ENCODE assay signal across 8 cellular contexts in the genomic region with DNA sequence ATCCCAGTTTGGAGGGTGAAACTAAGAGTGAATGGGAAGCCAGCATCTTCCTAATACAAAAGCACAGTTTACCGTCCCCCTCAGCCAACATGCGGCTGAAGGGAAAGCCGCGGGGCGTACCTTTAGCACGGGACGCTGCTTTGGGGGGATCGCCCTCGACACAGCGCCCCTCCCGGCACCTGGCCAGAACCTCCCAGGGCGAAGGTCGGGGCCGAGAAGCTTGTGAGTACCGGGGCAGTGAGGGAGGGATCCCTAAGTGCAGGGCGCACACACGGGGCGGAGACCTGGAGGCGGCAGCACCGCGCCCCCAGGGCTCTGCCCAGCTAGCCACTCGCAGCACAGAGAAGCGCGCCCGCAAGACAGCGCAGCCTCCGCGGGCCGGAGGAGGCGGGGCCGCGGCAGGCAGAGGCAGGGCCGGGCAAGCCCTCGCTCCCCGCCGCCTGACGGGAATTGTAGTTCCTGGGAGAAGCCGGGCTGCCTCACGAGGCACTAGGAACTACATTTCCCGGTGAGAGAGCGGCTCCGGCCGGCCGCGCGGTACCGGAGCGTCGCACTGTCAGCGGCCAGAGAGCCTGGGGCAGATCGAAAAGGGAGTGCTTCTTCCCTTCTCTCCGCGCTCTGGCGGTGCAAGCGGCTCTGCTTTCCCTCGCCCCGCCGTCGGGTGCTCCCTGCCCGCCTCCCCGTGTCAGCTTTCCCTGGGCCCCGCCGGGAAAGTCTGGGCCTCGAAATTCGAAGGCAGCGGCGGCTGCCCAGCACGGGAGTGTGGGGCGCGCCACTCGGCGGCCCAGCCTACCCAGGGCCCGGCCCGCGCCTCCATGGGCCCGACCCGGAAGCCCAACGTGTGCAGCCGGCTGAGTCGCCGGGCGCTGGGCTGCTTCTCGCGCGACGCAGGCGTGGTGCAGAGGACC. TPM values are rescaled to one million over a fixed set of nuclear protein-coding genes. Genes with fewer than 3 reads are reported as not detected.
DNase-seq lines count a peak whose midpoint lies in the region; ATAC-seq and TF ChIP-seq lines count a peak whose summit lies in the region.

A gene with protein sequence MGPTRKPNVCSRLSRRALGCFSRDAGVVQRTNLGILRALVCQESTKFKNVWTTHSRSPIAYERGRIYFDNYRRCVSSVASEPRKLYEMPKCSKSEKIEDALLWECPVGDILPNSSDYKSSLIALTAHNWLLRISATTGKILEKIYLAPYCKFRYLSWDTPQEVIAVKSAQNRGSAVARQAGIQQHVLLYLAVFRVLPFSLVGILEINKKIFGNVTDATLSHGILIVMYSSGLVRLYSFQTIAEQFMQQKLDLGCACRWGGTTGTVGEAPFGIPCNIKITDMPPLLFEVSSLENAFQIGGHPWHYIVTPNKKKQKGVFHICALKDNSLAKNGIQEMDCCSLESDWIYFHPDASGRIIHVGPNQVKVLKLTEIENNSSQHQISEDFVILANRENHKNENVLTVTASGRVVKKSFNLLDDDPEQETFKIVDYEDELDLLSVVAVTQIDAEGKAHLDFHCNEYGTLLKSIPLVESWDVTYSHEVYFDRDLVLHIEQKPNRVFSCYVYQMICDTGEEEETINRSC (plus strand): TSS at position 464 of the 908 bp plus-strand sequence. CDS start 352 bp downstream, at position 816.
A gene with protein sequence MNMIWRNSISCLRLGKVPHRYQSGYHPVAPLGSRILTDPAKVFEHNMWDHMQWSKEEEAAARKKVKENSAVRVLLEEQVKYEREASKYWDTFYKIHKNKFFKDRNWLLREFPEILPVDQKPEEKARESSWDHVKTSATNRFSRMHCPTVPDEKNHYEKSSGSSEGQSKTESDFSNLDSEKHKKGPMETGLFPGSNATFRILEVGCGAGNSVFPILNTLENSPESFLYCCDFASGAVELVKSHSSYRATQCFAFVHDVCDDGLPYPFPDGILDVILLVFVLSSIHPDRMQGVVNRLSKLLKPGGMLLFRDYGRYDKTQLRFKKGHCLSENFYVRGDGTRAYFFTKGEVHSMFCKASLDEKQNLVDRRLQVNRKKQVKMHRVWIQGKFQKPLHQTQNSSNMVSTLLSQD (minus strand): TSS at position 228 of the 908 bp plus-strand sequence. CDS start 41,805 bp downstream, outside the sequence.

- peak within 1 kb of the TSS; percentile 95 for H3K4me2 ChIP-seq in SU-DHL-6 (ENCODE audit: low read depth, low read length, poor library complexity, severe bottlenecking)
- H3K4me2 ChIP-seq in parathyroid adenoma (ENCODE audit: low read length), result peak within 1 kb of the TSS; percentile 95

- no peaks in the 10 kb centered on the region for H4K20me1 ChIP-seq in SU-DHL-6 (ENCODE audit: low read depth, low read length)

- TF ChIP-seq EP300 in tibial nerve (IDR thresholded peaks at IDR 0.05), result peak; percentile 47 to 91

- TF ChIP-seq CTCF in GM12872 (IDR thresholded peaks at IDR 0.05; ENCODE audit: insufficient read depth, low read depth, low read length) (peak; percentile 71), SU-DHL-6 (IDR thresholded peaks at IDR 0.05; ENCODE audit: insufficient read depth, low read length, poor library complexity, severe bottlenecking) (peak; percentile 90), parathyroid adenoma (IDR thresholded peaks at IDR 0.05) (peak; percentile 45), tibial nerve (IDR thresholded peaks at IDR 0.05) (peak in 4 of 5 experiments; percentile 20 to 57 (median 36))

- peak; percentile 92 for DNase-seq in NCI-H1105 (lab: John Stamatoyannopoulos, UW)
- peak; percentile 89 for DNase-seq in activated naive CD8-positive, alpha-beta T cell treated with anti-CD3 and anti-CD28 coated beads, Interleukin-2, amount 50 U/mL, for 16 hours (ENCODE audit: low read depth, low spot score)
- peak; percentile 97 for DNase-seq in Right ventricle myocardium superior
- DNase-seq in tibial nerve (ENCODE audit: low spot score in 2 of 2), result peak; percentile 85 to 87

- H3K27me3 ChIP-seq in SU-DHL-6 (ENCODE audit: low read length) (no peaks in the 10 kb centered on the region), parathyroid adenoma (ENCODE audit: control insufficient read depth, insufficient read depth, low read length) (no peaks in the 10 kb centered on the region), tibial nerve (no peaks in the 10 kb centered on the region)

- H3K4me1 ChIP-seq in parathyroid adenoma (peaks cover 2% of the 10 kb centered on the region), tibial nerve (peaks cover 0 to 24% (median 8%) of the 10 kb centered on the region in 4 donors)

- ATAC-seq in HG02642 (IDR thresholded peaks at IDR 0.05; ENCODE audit: poor library complexity, unreplicated experiment), result peak; percentile 89
- ATAC-seq in Right ventricle myocardium superior (ENCODE audit: poor library complexity), result peak; percentile 99

- H3K27ac ChIP-seq in SU-DHL-6 (ENCODE audit: low read depth, low read length) (peak within 1 kb of the TSS; percentile 93), parathyroid adenoma (peak within 1 kb of the TSS; percentile 92), tibial nerve (peak within 1 kb of the TSS; percentile 83 to 98 (median 94))

- TF ChIP-seq POLR2A in tibial nerve (IDR thresholded peaks at IDR 0.05), result peak; percentile 51 to 69

- peak within 1 kb of the TSS; percentile 91 for H3K9ac ChIP-seq in SU-DHL-6 (ENCODE audit: low read length)
- H3K9ac ChIP-seq in parathyroid adenoma, result peak within 1 kb of the TSS; percentile 39

- H3K9me3 ChIP-seq in SU-DHL-6 (ENCODE audit: insufficient read depth, low read length) (peaks cover 16% of the 10 kb centered on the region), parathyroid adenoma (ENCODE audit: control insufficient read depth, low read length) (no peaks in the 10 kb centered on the region), tibial nerve (peaks cover 0 to 3% (median 0%) of the 10 kb centered on the region in 4 donors)

- H3K79me2 ChIP-seq in SU-DHL-6 (ENCODE audit: insufficient read depth, low read length) (peaks cover 69% of the 10 kb centered on the region), parathyroid adenoma (peaks cover 11% of the 10 kb centered on the region)

- WGBS in tibial nerve, 2 donors, result 0 to 1% methylated on average over 30 to 74 of the region's 87 CpGs

- H2AFZ ChIP-seq in SU-DHL-6 (ENCODE audit: low read depth, low read length, severe bottlenecking) (peak within 1 kb of the TSS; percentile 65), parathyroid adenoma (peak within 1 kb of the TSS; percentile 97)

- H3K9me2 ChIP-seq in SU-DHL-6 (replicated peaks; ENCODE audit: insufficient read depth, low read length), result no peaks in the 10 kb centered on the region

- H3K4me3 ChIP-seq in SU-DHL-6 (ENCODE audit: insufficient read depth, low read length, poor library complexity, severe bottlenecking) (peak within 1 kb of the TSS; percentile 75), parathyroid adenoma (ENCODE audit: low read depth, low read length) (peak within 1 kb of the TSS; percentile 91), tibial nerve (peak within 1 kb of the TSS; percentile 82 to 91 (median 84))

- intact Hi-C loops in Right ventricle myocardium superior (cut with DNase I), result loop anchor here (10.0 kb wide), 1 partner anchor 91 kb away; a partner anchor contains a TSS

- H3K36me3 ChIP-seq in SU-DHL-6 (ENCODE audit: low read length) (peaks cover 36% of the 10 kb centered on the region), parathyroid adenoma (ENCODE audit: control insufficient read depth, insufficient read depth, low read length) (no peaks in the 10 kb centered on the region), tibial nerve (peaks cover 0 to 35% (median 0%) of the 10 kb centered on the region in 3 donors)

- peaks cover 29% of the 10 kb centered on the region for H3F3A ChIP-seq in SU-DHL-6 (ENCODE audit: insufficient read depth)

RNA-seq across cellular contexts. Expression of the first gene that starts in this region (rescaled TPM):
- 6.5 TPM for total RNA-seq in Right ventricle myocardium superior
- 10 to 100 TPM; 17.3 to 38.4 (median 23.8) TPM for total RNA-seq in tibial nerve

RNA-seq across cellular contexts. Expression of the second gene that starts in this region (rescaled TPM):
- total RNA-seq in Right ventricle myocardium superior (9.5 TPM), tibial nerve (10 to 100 TPM; 13.5 to 27.9 (median 20.7) TPM)

Comparison
In these comparisons a context has a peak if more than half of its experiments do, and no peak if none do; other contexts are left out.
1. Peak in every context shown above with its lines: DNase-seq, ATAC-seq, H3K4me3 ChIP-seq and H3K27ac ChIP-seq.
2. CTCF ChIP-seq: peak in every context shown above with its lines; median percentile 90 in SU-DHL-6; 71 in GM12872; 45 in parathyroid adenoma; 36 in tibial nerve.